ENCODE assay signal across 1 cellular context in the genomic region with DNA sequence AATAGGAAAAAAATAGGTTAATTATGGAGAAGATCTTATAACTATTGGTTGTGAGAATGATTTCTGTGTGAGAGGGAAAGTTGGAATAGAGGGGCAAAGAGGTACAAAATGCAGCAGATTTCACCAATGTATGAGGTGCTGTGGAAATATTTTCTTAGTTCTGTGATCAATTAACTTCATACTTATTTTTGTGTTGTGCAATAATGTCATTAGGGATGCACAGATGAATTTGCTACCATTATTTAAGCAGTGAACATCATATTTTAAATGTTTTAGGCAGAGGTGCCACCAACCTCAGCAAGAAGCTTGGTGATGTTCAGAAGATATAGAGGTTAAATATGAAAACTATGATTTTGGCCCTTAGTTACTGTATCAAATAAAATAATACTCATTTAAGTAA.
TF ChIP-seq lines count a peak whose summit lies in the region.

No MANE protein-coding gene starts in this region.

TF ChIP-seq in IMR-90, 13 proteins besides CTCF, POLR2A, EP300 and RAD21:
- no peak for TF ChIP-seq NFE2L2 (IDR thresholded peaks at IDR 0.05; ENCODE audit: low read depth, low read length)
- peak; percentile 74 for TF ChIP-seq CEBPB (IDR thresholded peaks at IDR 0.05; ENCODE audit: low read depth, low read length)
- TF ChIP-seq, protein P1, sequence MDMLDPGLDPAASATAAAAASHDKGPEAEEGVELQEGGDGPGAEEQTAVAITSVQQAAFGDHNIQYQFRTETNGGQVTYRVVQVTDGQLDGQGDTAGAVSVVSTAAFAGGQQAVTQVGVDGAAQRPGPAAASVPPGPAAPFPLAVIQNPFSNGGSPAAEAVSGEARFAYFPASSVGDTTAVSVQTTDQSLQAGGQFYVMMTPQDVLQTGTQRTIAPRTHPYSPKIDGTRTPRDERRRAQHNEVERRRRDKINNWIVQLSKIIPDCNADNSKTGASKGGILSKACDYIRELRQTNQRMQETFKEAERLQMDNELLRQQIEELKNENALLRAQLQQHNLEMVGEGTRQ (IDR thresholded peaks at IDR 0.05; ENCODE audit: low read depth, low read length): no peak
- TF ChIP-seq MAZ (IDR thresholded peaks at IDR 0.05; ENCODE audit: borderline replicate concordance, low read depth, low read length): no peak
